32 cellular contexts compared by ENCODE assay signal in the genomic region with DNA sequence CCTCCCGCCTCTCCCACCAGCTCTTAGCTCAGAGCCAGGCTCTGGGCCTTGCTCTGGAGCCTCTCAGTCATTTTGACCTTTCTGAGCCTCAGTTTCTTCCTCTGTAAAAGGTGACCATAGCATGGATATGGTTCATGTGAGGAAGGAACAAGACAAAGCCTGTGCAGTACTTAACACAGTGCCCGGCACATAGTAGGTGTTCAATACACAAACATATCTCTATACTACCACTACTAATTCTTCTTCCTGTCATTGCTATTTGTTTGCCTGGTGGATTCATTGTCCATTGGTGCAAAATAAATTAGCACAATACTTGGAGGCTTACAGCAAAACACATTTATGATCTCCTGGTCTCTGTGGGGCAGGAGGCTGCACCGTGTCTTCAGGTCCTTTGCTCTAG. TPM values are rescaled to one million over a fixed set of nuclear protein-coding genes. Genes with fewer than 3 reads are reported as not detected.
"Had no signal": no experiment of that assay in that cellular context is flagged by ENCODE, and none has a peak within 500 bp of the region (broad histone marks: within the 10 kb centered on the region; RNA-seq: fewer than 3 reads in every experiment).

No MANE protein-coding gene starts in this region.

- H3K36me3 Mint-ChIP-seq: mesothelial cell of epicardium; naive B cell; stimulated activated effector memory CD8-positive, alpha-beta T cell treated with anti-CD3 and anti-CD28 coated beads, Interleukin-12 subunit alpha, Interleukin-12 subunit beta, amount 100 ng/mL, for 72 hours had no signal

- H3K4me3 ChIP-seq: heart right ventricle, hepatocyte, lung, ovary, prostate gland, sigmoid colon, spleen, suprapubic skin, thoracic aorta, tibial artery, upper lobe of right lung had no signal

- H3K36me3 ChIP-seq: heart right ventricle, ovary, prostate gland, sigmoid colon, spleen, suprapubic skin, thoracic aorta, tibial artery, upper lobe of right lung had no signal

- FAIRE-seq: keratinocyte, small intestine, urothelium cell line had no signal

- H3K4me1 Mint-ChIP-seq: nephron had no signal

- DNase-seq: heart right ventricle; kidney glomerular epithelial cell; left cardiac atrium; left ventricle myocardium superior; mesendoderm; naive B cell; nucleus accumbens; ovary; retina; right cardiac atrium; sigmoid colon; small intestine; spleen; stimulated activated CD4-positive, alpha-beta T cell treated with anti-CD3 and anti-CD28 coated beads, Interleukin-4, amount 100 ng/mL, for 24 hours; stimulated activated naive CD4-positive, alpha-beta T cell; trophoblast cell had no signal

- H3K9me3 Mint-ChIP-seq: stimulated activated effector memory CD8-positive, alpha-beta T cell treated with anti-CD3 and anti-CD28 coated beads, Interleukin-12 subunit alpha, Interleukin-12 subunit beta, amount 100 ng/mL, for 72 hours; stimulated activated naive CD8-positive, alpha-beta T cell treated with anti-CD3 and anti-CD28 coated beads, Interleukin-15, Interleukin-2, amounts not matched to agents 100 ng/mL and 50 ng/mL, for 24 hours had no signal

- H3K9me3 ChIP-seq: ovary, prostate gland, spleen, suprapubic skin, thoracic aorta, upper lobe of right lung had no signal

- ATAC-seq: heart right ventricle; left cardiac atrium; left ventricle myocardium superior; right cardiac atrium; stimulated activated effector memory CD8-positive, alpha-beta T cell treated with anti-CD3 and anti-CD28 coated beads, Interleukin-12 subunit alpha, Interleukin-12 subunit beta, amount 100 ng/mL, for 72 hours; upper lobe of right lung had no signal

- H3K27me3 ChIP-seq: hepatocyte, ovary had no signal

- H3K4me1 ChIP-seq: prostate gland had no signal

- H3K4me3 Mint-ChIP-seq: mesothelial cell of epicardium; naive B cell; nephron; neural crest cell; stimulated activated effector memory CD8-positive, alpha-beta T cell treated with anti-CD3 and anti-CD28 coated beads, Interleukin-12 subunit alpha, Interleukin-12 subunit beta, amount 100 ng/mL, for 72 hours; stimulated activated naive CD8-positive, alpha-beta T cell treated with anti-CD3 and anti-CD28 coated beads, Interleukin-15, Interleukin-2, amounts not matched to agents 100 ng/mL and 50 ng/mL, for 24 hours had no signal

- H3K27ac ChIP-seq: heart right ventricle, ovary, prostate gland, sigmoid colon, spleen, suprapubic skin, thoracic aorta, tibial artery, upper lobe of right lung had no signal

- H3K27ac Mint-ChIP-seq: mesothelial cell of epicardium; nephron; stimulated activated effector memory CD8-positive, alpha-beta T cell treated with anti-CD3 and anti-CD28 coated beads, Interleukin-12 subunit alpha, Interleukin-12 subunit beta, amount 100 ng/mL, for 72 hours; stimulated activated naive CD8-positive, alpha-beta T cell treated with anti-CD3 and anti-CD28 coated beads, Interleukin-15, Interleukin-2, amounts not matched to agents 100 ng/mL and 50 ng/mL, for 24 hours had no signal

RNA-seq across cellular contexts. Expression of a gene that starts 21.6 kb away (rescaled TPM):
- total RNA-seq: heart right ventricle, left ventricle myocardium superior, mononuclear cell, sigmoid colon, subcutaneous adipose tissue, thoracic aorta, upper lobe of right lung had no signal
- polyA plus RNA-seq: keratinocyte, sigmoid colon had no signal

RNA-seq across cellular contexts. Expression of a gene that starts 47.0 kb away (rescaled TPM):
- polyA plus RNA-seq: keratinocyte had no signal
